8 cellular contexts compared by ENCODE assay signal in the genomic region with DNA sequence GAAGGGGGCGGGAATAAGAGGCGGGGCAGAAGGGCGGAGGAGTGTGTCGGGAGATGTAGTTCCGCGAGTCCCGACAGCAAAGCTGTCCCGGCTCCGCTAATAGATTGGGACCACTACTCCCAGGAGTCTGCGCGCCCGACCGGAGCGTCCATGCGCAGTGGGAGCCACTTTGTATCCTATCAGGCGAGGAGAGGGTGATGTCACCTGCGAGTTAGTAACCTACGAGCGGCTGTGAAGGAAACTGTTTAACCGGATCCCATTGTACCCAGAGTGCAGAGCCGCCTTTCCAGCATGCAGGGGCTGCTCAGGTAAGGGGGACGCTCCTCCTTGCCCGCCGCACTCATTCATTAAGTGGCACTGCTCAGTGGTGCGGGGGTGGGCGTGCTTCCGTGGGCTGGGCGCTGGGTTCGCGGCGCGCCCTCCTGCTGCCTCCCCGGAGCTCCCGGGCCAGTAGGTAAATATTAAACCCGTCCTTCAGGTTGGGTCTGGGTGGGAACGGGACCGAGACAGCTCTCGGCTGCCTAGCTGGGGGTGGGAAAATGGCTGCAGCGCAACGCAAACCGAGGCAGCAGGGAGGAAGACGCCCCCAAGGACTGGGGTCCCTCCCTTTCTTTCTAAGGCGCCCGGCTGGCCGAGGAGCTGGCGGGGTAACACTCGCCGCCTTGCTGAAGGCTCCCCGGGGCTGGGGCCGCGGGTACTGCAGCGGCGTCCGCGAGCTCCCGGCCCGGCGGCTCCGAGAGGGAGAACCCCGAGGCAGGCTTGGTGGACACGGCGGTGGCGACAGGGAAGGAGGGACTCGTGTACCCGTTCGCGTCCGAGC. TPM values are rescaled to one million over a fixed set of nuclear protein-coding genes. Genes with fewer than 3 reads are reported as not detected.
DNase-seq lines count a peak whose midpoint lies in the region; ATAC-seq and TF ChIP-seq lines count a peak whose summit lies in the region.

TSS of gene DAAM1 (plus strand) at position 207 of the 820 bp plus-strand sequence. CDS start 74,811 bp downstream, outside the sequence.

- peaks cover 44% of the 10 kb centered on the region for H3K4me1 Mint-ChIP-seq in nephron progenitor cell
- H3K4me1 Mint-ChIP-seq in stimulated activated naive CD8-positive, alpha-beta T cell treated with anti-CD3 and anti-CD28 coated beads, Interleukin-15, amount 100 ng/mL, for 72 hours: peaks cover 30% of the 10 kb centered on the region

- DNase-seq in EL (peak; percentile 99), H4 (ENCODE audit: low spot score) (peak; percentile 98), LoVo (ENCODE audit: low spot score) (peak; percentile 97), fibroblast of pulmonary artery (ENCODE audit: low read depth) (peak; percentile 99), nephron progenitor cell (peak; percentile 63)
- DNase-seq in activated effector memory CD4-positive, alpha-beta T cell treated with Interleukin-2 at 50 U/mL for 16 hours: peak; percentile 95
- peak; percentile 93 to 97 for DNase-seq in stimulated activated naive CD8-positive, alpha-beta T cell treated with anti-CD3 and anti-CD28 coated beads, Interleukin-15, amount 100 ng/mL, for 72 hours

- peaks cover 5% of the 10 kb centered on the region for H3K36me3 Mint-ChIP-seq in nephron progenitor cell (ENCODE audit: low read depth)

- TF ChIP-seq CTCF in fibroblast of pulmonary artery (IDR thresholded peaks at IDR 0.05; ENCODE audit: low read length, missing control alignments): no peak
- TF ChIP-seq CTCF in nephron progenitor cell (IDR thresholded peaks at IDR 0.05): no peak

- ATAC-seq in stimulated activated naive CD8-positive, alpha-beta T cell treated with anti-CD3 and anti-CD28 coated beads, Interleukin-15, amount 100 ng/mL, for 72 hours: peak; percentile 96

- peak within 1 kb of the TSS; percentile 91 for H3K4me3 ChIP-seq in fibroblast of pulmonary artery (replicated peaks; ENCODE audit: low read depth, low read length)

- peak within 1 kb of the TSS; percentile 99 for H3K27ac Mint-ChIP-seq in nephron progenitor cell
- H3K27ac Mint-ChIP-seq in stimulated activated naive CD8-positive, alpha-beta T cell treated with anti-CD3 and anti-CD28 coated beads, Interleukin-15, amount 100 ng/mL, for 72 hours: peak within 1 kb of the TSS; percentile 67 to 96

- peaks cover 35% of the 10 kb centered on the region for H3K27me3 Mint-ChIP-seq in nephron progenitor cell (ENCODE audit: low read depth, poor library complexity)
- peaks cover 33% of the 10 kb centered on the region for H3K27me3 Mint-ChIP-seq in stimulated activated naive CD8-positive, alpha-beta T cell treated with anti-CD3 and anti-CD28 coated beads, Interleukin-15, amount 100 ng/mL, for 72 hours

- H3K4me3 Mint-ChIP-seq in nephron progenitor cell: peak within 1 kb of the TSS; percentile 96
- H3K4me3 Mint-ChIP-seq in stimulated activated naive CD8-positive, alpha-beta T cell treated with anti-CD3 and anti-CD28 coated beads, Interleukin-15, amount 100 ng/mL, for 72 hours: peak within 1 kb of the TSS; percentile 98 to 99

- TF ChIP-seq POLR2A in Raji (IDR thresholded peaks at IDR 0.05; ENCODE audit: insufficient read depth, low read depth, low read length): peak; percentile 87

- H3K9me3 Mint-ChIP-seq in nephron progenitor cell: no peaks in the 10 kb centered on the region
- no peaks in the 10 kb centered on the region for H3K9me3 Mint-ChIP-seq in stimulated activated naive CD8-positive, alpha-beta T cell treated with anti-CD3 and anti-CD28 coated beads, Interleukin-15, amount 100 ng/mL, for 72 hours

RNA-seq across cellular contexts. Expression of gene DAAM1, which starts in this region (rescaled TPM):
- total RNA-seq in H4 (2014; rRNA removed; shearing (Covaris generic)): 3.9 and 4.5 TPM in 2 replicates

Comparison
In these comparisons a context has a peak if more than half of its experiments do, and no peak if none do; other contexts are left out.
1. Peak in every context shown above with its lines: DNase-seq, ATAC-seq and H3K4me3 ChIP-seq.